Comparison of ENCODE assay signal across 8 cellular contexts in genomic region chr3:42501681-42502428, GRCh38. TPM values are rescaled to one million over a fixed set of nuclear protein-coding genes. Genes with fewer than 3 reads are reported as not detected.
DNase-seq lines count a peak whose midpoint lies in the region; ATAC-seq and TF ChIP-seq lines count a peak whose summit lies in the region.

No MANE protein-coding gene starts in this region.

- H3K4me3 ChIP-seq in CD4-positive, CD25-positive, alpha-beta regulatory T cell (ENCODE audit: low read depth, low read length), result peak overlapping the region; percentile 75
- peak overlapping the region; percentile 25 for H3K4me3 ChIP-seq in NB4 (ENCODE audit: low read depth, low read length)
- peak overlapping the region; percentile 80 for H3K4me3 ChIP-seq in effector memory CD4-positive, alpha-beta T cell (ENCODE audit: insufficient read depth, low read depth, low read length, poor library complexity, severe bottlenecking)
- peak overlapping the region; percentile 43 for H3K4me3 ChIP-seq in mesodermal cell (ENCODE audit: extremely low read depth, insufficient read depth, low read length, poor library complexity, severe bottlenecking)

- no peak for TF ChIP-seq POLR2A in NB4 (IDR thresholded peaks at IDR 0.05; ENCODE audit: extremely low read depth, insufficient read length)

- H3K36me3 Mint-ChIP-seq in CD4-positive, CD25-positive, alpha-beta regulatory T cell, result no peaks in the 10 kb centered on the region
- no peaks in the 10 kb centered on the region for H3K36me3 Mint-ChIP-seq in activated CD4-positive, alpha-beta memory T cell treated with anti-CD3 and anti-CD28 coated beads for 36 hours

- peaks cover 3% of the 10 kb centered on the region for H3K27me3 ChIP-seq in CD4-positive, CD25-positive, alpha-beta regulatory T cell (ENCODE audit: control insufficient read depth, insufficient read depth, low read length)
- H3K27me3 ChIP-seq in effector memory CD4-positive, alpha-beta T cell (replicated peaks; ENCODE audit: control insufficient read depth, insufficient read depth, low read length, poor library complexity, severe bottlenecking), result no peaks in the 10 kb centered on the region

- H3K27me3 Mint-ChIP-seq in CD4-positive, CD25-positive, alpha-beta regulatory T cell, result peaks cover 55% of the 10 kb centered on the region
- peaks cover 29% of the 10 kb centered on the region for H3K27me3 Mint-ChIP-seq in activated CD4-positive, alpha-beta memory T cell treated with anti-CD3 and anti-CD28 coated beads for 36 hours

- H3K4me3 Mint-ChIP-seq in CD4-positive, CD25-positive, alpha-beta regulatory T cell, result peak overlapping the region; percentile 92 to 96 (median 95)
- H3K4me3 Mint-ChIP-seq in activated CD4-positive, alpha-beta memory T cell treated with anti-CD3 and anti-CD28 coated beads for 36 hours, result peak overlapping the region; percentile 91

- TF ChIP-seq CTCF in NB4 (IDR thresholded peaks at IDR 0.05; ENCODE audit: low read depth, low read length), result peak; percentile 32

- ATAC-seq in CD4-positive, CD25-positive, alpha-beta regulatory T cell (ENCODE audit: low read depth in 2 of 2), result peak; percentile 41 to 48
- ATAC-seq in GM21381 (IDR thresholded peaks at IDR 0.05; ENCODE audit: unreplicated experiment) (peak; percentile 21), HG03442 (IDR thresholded peaks at IDR 0.05; ENCODE audit: unreplicated experiment) (no peak)

- CTCF ChIA-PET in activated CD4-positive, alpha-beta memory T cell treated with anti-CD3 and anti-CD28 coated beads for 36 hours (lab: Charles Lee), result interaction anchor here (0.6 to 3.2 kb wide), 33 partner anchors 8 to 379 kb away, joined by 3 to 76 read pairs (median 4); no protein-coding TSS in a partner anchor

- POLR2A ChIA-PET in activated CD4-positive, alpha-beta memory T cell treated with anti-CD3 and anti-CD28 coated beads for 36 hours (lab: Charles Lee), result interaction anchor here (0.7 to 1.9 kb wide), 10 partner anchors 10 to 1303 kb away, joined by 3 to 6 read pairs (median 4); partner anchors contain the start of genes CTNNB1, SEC22C and SS18L2

- peaks cover 18% of the 10 kb centered on the region for H3K4me1 ChIP-seq in CD4-positive, CD25-positive, alpha-beta regulatory T cell (ENCODE audit: control insufficient read depth, insufficient read depth, low read length, poor library complexity, severe bottlenecking)
- peaks cover 22% of the 10 kb centered on the region for H3K4me1 ChIP-seq in effector memory CD4-positive, alpha-beta T cell (ENCODE audit: control insufficient read depth, insufficient read depth, low read length, poor library complexity, severe bottlenecking)
- peaks cover 3% of the 10 kb centered on the region for H3K4me1 ChIP-seq in mesodermal cell (ENCODE audit: control insufficient read depth, insufficient read depth, low read length, poor library complexity, severe bottlenecking)

- H3K27ac Mint-ChIP-seq in CD4-positive, CD25-positive, alpha-beta regulatory T cell, result peak overlapping the region in 2 of 3 donors; percentile 83 to 91
- H3K27ac Mint-ChIP-seq in activated CD4-positive, alpha-beta memory T cell treated with anti-CD3 and anti-CD28 coated beads for 36 hours, result no peak overlapping the region

- H3K27ac ChIP-seq in CD4-positive, CD25-positive, alpha-beta regulatory T cell (ENCODE audit: insufficient read depth, low read length, poor library complexity, severe bottlenecking), result peak overlapping the region; percentile 60
- peak overlapping the region; percentile 71 for H3K27ac ChIP-seq in effector memory CD4-positive, alpha-beta T cell (ENCODE audit: insufficient read depth, low read length, poor library complexity, severe bottlenecking)
- no peak overlapping the region for H3K27ac ChIP-seq in mesodermal cell (ENCODE audit: low read depth, low read length, severe bottlenecking)

- 1% methylated on average over 40 to 43 of the region's 46 CpGs for WGBS in mesodermal cell (ENCODE audit: insufficient coverage in 2 of 2), 2 experiments

- peaks cover 2 to 50% (median 24%) of the 10 kb centered on the region in 4 donors for H3K4me1 Mint-ChIP-seq in CD4-positive, CD25-positive, alpha-beta regulatory T cell
- peaks cover 36% of the 10 kb centered on the region for H3K4me1 Mint-ChIP-seq in activated CD4-positive, alpha-beta memory T cell treated with anti-CD3 and anti-CD28 coated beads for 36 hours (ENCODE audit: low read depth)

- DNase-seq in CD4-positive, CD25-positive, alpha-beta regulatory T cell, result peak; percentile 39 to 73 (median 60)
- peak; percentile 46 for DNase-seq in NB4 (ENCODE audit: low read depth)
- peak; percentile 81 for DNase-seq in activated CD4-positive, alpha-beta memory T cell treated with anti-CD3 and anti-CD28 coated beads for 36 hours
- DNase-seq in effector memory CD4-positive, alpha-beta T cell, result peak; percentile 23 to 49 (median 48)
- peak; percentile 35 to 55 for DNase-seq in stimulated activated CD8-positive, alpha-beta memory T cell treated with anti-CD3 and anti-CD28 coated beads, Interleukin-2, amount 100 ng/mL, for 48 hours (ENCODE audit: low read depth in 2 of 2)

- intact Hi-C loops in activated CD4-positive, alpha-beta memory T cell treated with anti-CD3 and anti-CD28 coated beads for 36 hours (cut with micrococcal nuclease), result loop anchor here (1.0 to 5.0 kb wide), 6 partner anchors 17 to 136 kb away; partner anchors contain the start of gene NKTR

- peaks cover 0 to 1% (median 0%) of the 10 kb centered on the region in 7 donors for H3K9me3 Mint-ChIP-seq in CD4-positive, CD25-positive, alpha-beta regulatory T cell
- no peaks in the 10 kb centered on the region for H3K9me3 Mint-ChIP-seq in activated CD4-positive, alpha-beta memory T cell treated with anti-CD3 and anti-CD28 coated beads for 36 hours

- H3K36me3 ChIP-seq in CD4-positive, CD25-positive, alpha-beta regulatory T cell (ENCODE audit: control insufficient read depth, insufficient read depth, low read length), result no peaks in the 10 kb centered on the region
- H3K36me3 ChIP-seq in effector memory CD4-positive, alpha-beta T cell (ENCODE audit: control insufficient read depth, insufficient read depth, low read length), result no peaks in the 10 kb centered on the region
- H3K36me3 ChIP-seq in mesodermal cell (ENCODE audit: control insufficient read depth, insufficient read depth, low read length), result no peaks in the 10 kb centered on the region

- H3K9me3 ChIP-seq in CD4-positive, CD25-positive, alpha-beta regulatory T cell (ENCODE audit: control insufficient read depth in 2 of 2, low read length in 2 of 2), result no peaks in the 10 kb centered on the region
- no peaks in the 10 kb centered on the region for H3K9me3 ChIP-seq in effector memory CD4-positive, alpha-beta T cell (ENCODE audit: control insufficient read depth, low read length)
- H3K9me3 ChIP-seq in mesodermal cell (ENCODE audit: control insufficient read depth, low read length), result no peaks in the 10 kb centered on the region

RNA-seq across cellular contexts. Expression of gene VIPR1, which starts 0.6 kb away (rescaled TPM):
- 31.2 TPM for total RNA-seq in CD4-positive, CD25-positive, alpha-beta regulatory T cell
- polyA plus RNA-seq in CD4-positive, CD25-positive, alpha-beta regulatory T cell, result 10 to 100 TPM in 1 of 4 donors, 1 to 10 TPM in 3; 5.0 to 10.7 (median 8.1) TPM
- total RNA-seq in activated CD4-positive, alpha-beta memory T cell treated with anti-CD3 and anti-CD28 coated beads for 36 hours, result 1 to 10 TPM; 5.9 to 6.5 TPM
- polyA plus RNA-seq in mesodermal cell (2013, experiment 1 of 2), result 0.85 TPM
- 0.35 TPM for polyA plus RNA-seq in mesodermal cell (2013, experiment 2 of 2)

Comparison
In these comparisons a context has a peak if more than half of its experiments do, and no peak if none do; other contexts are left out.
1. H3K4me3 ChIP-seq: peak in every context shown above with its lines; median percentile 80 in effector memory CD4-positive, alpha-beta T cell; 75 in CD4-positive, CD25-positive, alpha-beta regulatory T cell; 43 in mesodermal cell; 25 in NB4.